ENCODE assay signal across 1 cellular context in genomic region chr20:4224282-4224681, GRCh38.
TF ChIP-seq lines count a peak whose summit lies in the region.

No MANE protein-coding gene starts in this region.

TF ChIP-seq in IMR-90, 13 proteins besides CTCF, POLR2A, EP300 and RAD21:
- TF ChIP-seq USF2 (IDR thresholded peaks at IDR 0.05; ENCODE audit: low read depth, low read length) = peak; percentile 38; the same call in 1 of the 2 replicates
